28 cellular contexts compared by ENCODE assay signal in genomic region chr18:53644799-53645471, GRCh38.
"Had no signal": no experiment of that assay in that cellular context is flagged by ENCODE, and none has a peak within 500 bp of the region (broad histone marks: within the 10 kb centered on the region; RNA-seq: fewer than 3 reads in every experiment).

No MANE protein-coding gene starts in this region.

- H3K27me3 ChIP-seq: brain microvascular endothelial cell had no signal

- DNase-seq: activated B cell treated with CpG ODN at 0.5 μM for 24 hours; activated CD4-positive, alpha-beta memory T cell treated with anti-CD3 and anti-CD28 coated beads for 36 hours; activated CD4-positive, alpha-beta T cell treated with anti-CD3 and anti-CD28 coated beads for 4 hours; activated CD4-positive, alpha-beta T cell treated with anti-CD3 and anti-CD28 coated beads, Interleukin-2, amount 50 U/mL, for 1 hour; activated CD4-positive, CD25-positive, alpha-beta regulatory T cell treated with anti-CD3 and anti-CD28 coated beads, Interleukin-2, amount 50 U/mL, for 72 hours; activated CD8-positive, alpha-beta memory T cell treated with anti-CD3 and anti-CD28 coated beads, Interleukin-2, amount 50 U/mL, for 4 hours; activated naive CD4-positive, alpha-beta T cell treated with anti-CD3 and anti-CD28 coated beads, Interleukin-2, amount 10 ng/mL, durations not matched to agents 7 days and 5 days; activated naive CD8-positive, alpha-beta T cell treated with anti-CD3 and anti-CD28 coated beads, Interleukin-2, amount 50 U/mL, for 24 hours; activated T-cell treated with anti-CD3 and anti-CD28 coated beads for 4 hours; activated T-cell treated with anti-CD3 and anti-CD28 coated beads, Interleukin-2, amount 50 U/mL, for 4 hours; amniotic stem cell; aorta; brain microvascular endothelial cell; central memory CD4-positive, alpha-beta T cell; Karpas-422; KBM-7; NCI-H1105 treated with DMSO at 0.1 percent for 48 hours; NCI-H1436; NCI-H1694; NCI-H1930; NCI-H2081 treated with DMSO at 0.1 percent for 48 hours; OCI-M1; SIG-M5; SW 1271; T-helper 1 cell; T-helper 2 cell; T-helper 9 cell had no signal

- H3K27ac ChIP-seq: brain microvascular endothelial cell, VCaP had no signal

- ATAC-seq: activated naive CD8-positive, alpha-beta T cell treated with anti-CD3 and anti-CD28 coated beads, Interleukin-2, amount 50 U/mL, for 24 hours; activated T-cell treated with anti-CD3 and anti-CD28 coated beads, Interleukin-2, amount 50 U/mL, for 4 hours had no signal

- H3K36me3 ChIP-seq: brain microvascular endothelial cell had no signal
